Comparison of ENCODE assay signal across 1 cellular context in the genomic region with DNA sequence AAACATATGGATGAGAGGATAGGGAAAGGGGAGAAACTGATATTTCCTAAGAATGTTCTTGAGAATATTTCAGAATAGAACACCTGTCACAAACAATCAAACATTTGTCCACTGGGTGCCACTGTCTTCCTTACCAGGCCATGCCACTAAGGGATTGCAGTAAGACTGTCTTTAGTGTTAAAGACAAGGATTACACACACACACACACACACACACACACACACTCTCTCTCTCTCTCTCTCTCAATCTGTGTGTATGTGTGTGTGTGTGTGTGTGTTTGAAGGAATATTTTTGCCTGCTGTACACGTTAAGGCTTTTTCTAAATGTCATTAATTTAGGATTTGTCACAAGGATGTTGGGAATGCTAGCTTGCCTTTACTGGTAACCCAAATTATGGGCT.
TF ChIP-seq lines count a peak whose summit lies in the region.

No MANE protein-coding gene starts in this region.

TF ChIP-seq in HEK293, 187 proteins besides CTCF, POLR2A, EP300 and RAD21 (continued from another document):
- TF ChIP-seq, protein P1, sequence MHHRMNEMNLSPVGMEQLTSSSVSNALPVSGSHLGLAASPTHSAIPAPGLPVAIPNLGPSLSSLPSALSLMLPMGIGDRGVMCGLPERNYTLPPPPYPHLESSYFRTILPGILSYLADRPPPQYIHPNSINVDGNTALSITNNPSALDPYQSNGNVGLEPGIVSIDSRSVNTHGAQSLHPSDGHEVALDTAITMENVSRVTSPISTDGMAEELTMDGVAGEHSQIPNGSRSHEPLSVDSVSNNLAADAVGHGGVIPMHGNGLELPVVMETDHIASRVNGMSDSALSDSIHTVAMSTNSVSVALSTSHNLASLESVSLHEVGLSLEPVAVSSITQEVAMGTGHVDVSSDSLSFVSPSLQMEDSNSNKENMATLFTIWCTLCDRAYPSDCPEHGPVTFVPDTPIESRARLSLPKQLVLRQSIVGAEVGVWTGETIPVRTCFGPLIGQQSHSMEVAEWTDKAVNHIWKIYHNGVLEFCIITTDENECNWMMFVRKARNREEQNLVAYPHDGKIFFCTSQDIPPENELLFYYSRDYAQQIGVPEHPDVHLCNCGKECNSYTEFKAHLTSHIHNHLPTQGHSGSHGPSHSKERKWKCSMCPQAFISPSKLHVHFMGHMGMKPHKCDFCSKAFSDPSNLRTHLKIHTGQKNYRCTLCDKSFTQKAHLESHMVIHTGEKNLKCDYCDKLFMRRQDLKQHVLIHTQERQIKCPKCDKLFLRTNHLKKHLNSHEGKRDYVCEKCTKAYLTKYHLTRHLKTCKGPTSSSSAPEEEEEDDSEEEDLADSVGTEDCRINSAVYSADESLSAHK (tag by site-specific recombination; IDR thresholded peaks at IDR 0.05): peak; percentile 31; the same call in 1 of the 2 replicates
- TF ChIP-seq ZNF266 (tag by site-specific recombination; IDR thresholded peaks at IDR 0.05; ENCODE audit: low read depth): no peak
- TF ChIP-seq ZNF670 (tag by site-specific recombination; IDR thresholded peaks at IDR 0.05; ENCODE audit: low read depth): no peak
- no peak for TF ChIP-seq ZNF302 (tag by site-specific recombination; IDR thresholded peaks at IDR 0.05; ENCODE audit: low read depth)
- peak; percentile 30; the same call in 1 of the 2 replicates for TF ChIP-seq ZSCAN30 (tag by site-specific recombination; IDR thresholded peaks at IDR 0.05)
- 0 out of 2 replicates have a peak, but pooled peaks have one; percentile 28 for TF ChIP-seq ZXDB (tag by site-specific recombination; IDR thresholded peaks at IDR 0.05)
- TF ChIP-seq YY2 (tag by site-specific recombination; IDR thresholded peaks at IDR 0.05): no peak
- TF ChIP-seq, protein P2, sequence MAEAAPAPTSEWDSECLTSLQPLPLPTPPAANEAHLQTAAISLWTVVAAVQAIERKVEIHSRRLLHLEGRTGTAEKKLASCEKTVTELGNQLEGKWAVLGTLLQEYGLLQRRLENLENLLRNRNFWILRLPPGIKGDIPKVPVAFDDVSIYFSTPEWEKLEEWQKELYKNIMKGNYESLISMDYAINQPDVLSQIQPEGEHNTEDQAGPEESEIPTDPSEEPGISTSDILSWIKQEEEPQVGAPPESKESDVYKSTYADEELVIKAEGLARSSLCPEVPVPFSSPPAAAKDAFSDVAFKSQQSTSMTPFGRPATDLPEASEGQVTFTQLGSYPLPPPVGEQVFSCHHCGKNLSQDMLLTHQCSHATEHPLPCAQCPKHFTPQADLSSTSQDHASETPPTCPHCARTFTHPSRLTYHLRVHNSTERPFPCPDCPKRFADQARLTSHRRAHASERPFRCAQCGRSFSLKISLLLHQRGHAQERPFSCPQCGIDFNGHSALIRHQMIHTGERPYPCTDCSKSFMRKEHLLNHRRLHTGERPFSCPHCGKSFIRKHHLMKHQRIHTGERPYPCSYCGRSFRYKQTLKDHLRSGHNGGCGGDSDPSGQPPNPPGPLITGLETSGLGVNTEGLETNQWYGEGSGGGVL (tag by site-specific recombination; IDR thresholded peaks at IDR 0.05): no peak
